ENCODE assay signal across 25 cellular contexts in the genomic region with DNA sequence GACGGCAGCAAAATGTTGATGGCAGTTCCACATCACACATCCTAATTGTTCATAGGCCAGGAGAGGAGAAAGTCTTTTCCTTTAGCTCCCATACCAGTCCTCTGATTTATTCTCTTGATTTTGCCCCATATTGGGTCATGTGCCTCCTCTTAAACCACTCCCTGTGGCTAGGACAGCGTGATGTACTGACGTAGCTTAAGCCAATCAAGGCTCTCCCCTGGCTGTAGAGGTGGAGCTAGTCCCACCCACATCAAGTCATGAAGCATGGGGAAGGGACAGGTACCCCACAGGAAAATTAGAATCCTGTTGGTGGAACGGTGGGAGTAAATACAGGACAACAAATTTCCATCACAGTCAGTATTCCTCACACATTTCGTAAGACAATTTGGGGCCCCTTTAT.
"Had no signal": no experiment of that assay in that cellular context is flagged by ENCODE, and none has a peak within 500 bp of the region (broad histone marks: within the 10 kb centered on the region; RNA-seq: fewer than 3 reads in every experiment).

No MANE protein-coding gene starts in this region.

- DNase-seq: effector CD4-positive, alpha-beta T cell; foreskin fibroblast; glutamatergic neuron; immature natural killer cell; kidney; left cardiac atrium; left ventricle myocardium inferior; lower lobe of right lung; naive B cell; psoas muscle; retina; sigmoid colon; stimulated activated CD4-positive, alpha-beta T cell treated with anti-CD3 and anti-CD28 coated beads, Interleukin-2, amount 100 ng/mL, for 24 hours; stimulated activated CD4-positive, alpha-beta T cell treated with anti-CD3 and anti-CD28 coated beads, Interleukin-4, amount 100 ng/mL, for 4 hours; stimulated activated naive B cell treated with anti-CD40 and anti-IgM and Interleukin-4, amounts not matched to agents 10 μg/mL and 1 μg/mL and 100 μg/mL, for 72 hours; stomach; substantia nigra; transverse colon; uterus had no signal

- H3K27me3 ChIP-seq: gastroesophageal sphincter, sigmoid colon, stomach, transverse colon, uterus had no signal

- ATAC-seq: esophagus mucosa; gastroesophageal sphincter; left cardiac atrium; lower lobe of right lung; psoas muscle; stimulated activated naive B cell treated with anti-CD40 and anti-IgM and Interleukin-4, amounts not matched to agents 10 μg/mL and 1 μg/mL and 100 μg/mL, for 72 hours had no signal

- H3K4me3 ChIP-seq: coronary artery, gastroesophageal sphincter, left ventricle myocardium inferior, lower lobe of right lung, psoas muscle, sigmoid colon, skin epidermis, stomach, thoracic aorta, transverse colon, uterus had no signal

- H3K4me1 ChIP-seq: gastroesophageal sphincter, left ventricle myocardium inferior, lower lobe of right lung, parathyroid adenoma, psoas muscle, sigmoid colon, stomach, transverse colon, uterus had no signal

- H3K36me3 ChIP-seq: transverse colon, uterus had no signal

- H3K9me3 ChIP-seq: gastroesophageal sphincter, left ventricle myocardium inferior, lower lobe of right lung, psoas muscle, sigmoid colon, stomach, thoracic aorta, transverse colon, uterus had no signal

- H3K27ac ChIP-seq: coronary artery, gastroesophageal sphincter, left ventricle myocardium inferior, lower lobe of right lung, parathyroid adenoma, psoas muscle, sigmoid colon, skin epidermis, stomach, thoracic aorta, transverse colon, uterus had no signal
